ENCODE assay signal across 1 cellular context in the genomic region with DNA sequence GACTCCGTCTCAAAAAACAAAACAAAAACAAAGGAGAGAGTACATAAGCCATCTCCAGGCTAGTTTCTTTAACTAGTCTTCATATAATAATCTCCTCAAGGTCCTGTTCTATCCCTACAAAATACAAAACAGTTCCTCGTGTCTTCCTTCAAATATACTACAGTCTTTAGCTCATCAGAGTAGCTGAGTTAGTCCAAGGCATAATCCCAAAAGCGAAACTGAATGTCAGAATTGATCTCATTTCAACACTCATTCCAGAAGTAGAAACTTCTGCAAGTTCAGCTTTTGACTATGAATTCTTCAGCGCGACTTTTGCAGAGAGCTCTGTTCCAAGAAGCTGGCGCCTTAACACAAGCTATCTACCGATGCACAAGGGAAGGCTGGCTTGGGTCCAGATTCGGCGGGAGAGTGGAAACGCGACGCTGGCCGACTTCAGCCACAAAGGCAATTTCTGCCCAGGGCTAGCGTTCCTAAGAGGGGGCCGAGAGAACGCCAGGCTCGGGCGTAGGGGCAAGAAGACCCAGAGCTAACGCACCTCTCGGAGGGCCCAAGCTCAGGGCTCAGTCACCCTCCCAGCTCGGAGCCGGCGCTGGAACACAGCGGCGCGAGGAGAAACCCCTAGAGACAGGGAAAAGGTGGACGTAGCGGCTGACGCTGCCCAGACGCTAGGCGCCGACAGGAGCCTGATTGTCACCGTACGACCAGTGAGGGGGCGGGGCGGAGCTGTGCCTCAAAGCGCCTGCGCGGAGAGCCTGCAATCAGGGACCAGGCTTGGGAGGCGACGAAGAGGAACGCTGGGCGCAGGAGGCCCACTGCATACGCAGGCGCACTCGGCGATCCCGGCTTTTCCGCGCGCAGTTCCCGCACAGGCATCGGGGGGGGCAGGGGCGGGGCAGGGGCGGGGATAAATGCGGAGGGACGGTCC.
TF ChIP-seq lines count a peak whose summit lies in the region.

No MANE protein-coding gene starts in this region.

TF ChIP-seq in K562, 482 proteins besides CTCF, POLR2A, EP300 and RAD21 (continued from another document and continues in another):
- TF ChIP-seq, protein P1, sequence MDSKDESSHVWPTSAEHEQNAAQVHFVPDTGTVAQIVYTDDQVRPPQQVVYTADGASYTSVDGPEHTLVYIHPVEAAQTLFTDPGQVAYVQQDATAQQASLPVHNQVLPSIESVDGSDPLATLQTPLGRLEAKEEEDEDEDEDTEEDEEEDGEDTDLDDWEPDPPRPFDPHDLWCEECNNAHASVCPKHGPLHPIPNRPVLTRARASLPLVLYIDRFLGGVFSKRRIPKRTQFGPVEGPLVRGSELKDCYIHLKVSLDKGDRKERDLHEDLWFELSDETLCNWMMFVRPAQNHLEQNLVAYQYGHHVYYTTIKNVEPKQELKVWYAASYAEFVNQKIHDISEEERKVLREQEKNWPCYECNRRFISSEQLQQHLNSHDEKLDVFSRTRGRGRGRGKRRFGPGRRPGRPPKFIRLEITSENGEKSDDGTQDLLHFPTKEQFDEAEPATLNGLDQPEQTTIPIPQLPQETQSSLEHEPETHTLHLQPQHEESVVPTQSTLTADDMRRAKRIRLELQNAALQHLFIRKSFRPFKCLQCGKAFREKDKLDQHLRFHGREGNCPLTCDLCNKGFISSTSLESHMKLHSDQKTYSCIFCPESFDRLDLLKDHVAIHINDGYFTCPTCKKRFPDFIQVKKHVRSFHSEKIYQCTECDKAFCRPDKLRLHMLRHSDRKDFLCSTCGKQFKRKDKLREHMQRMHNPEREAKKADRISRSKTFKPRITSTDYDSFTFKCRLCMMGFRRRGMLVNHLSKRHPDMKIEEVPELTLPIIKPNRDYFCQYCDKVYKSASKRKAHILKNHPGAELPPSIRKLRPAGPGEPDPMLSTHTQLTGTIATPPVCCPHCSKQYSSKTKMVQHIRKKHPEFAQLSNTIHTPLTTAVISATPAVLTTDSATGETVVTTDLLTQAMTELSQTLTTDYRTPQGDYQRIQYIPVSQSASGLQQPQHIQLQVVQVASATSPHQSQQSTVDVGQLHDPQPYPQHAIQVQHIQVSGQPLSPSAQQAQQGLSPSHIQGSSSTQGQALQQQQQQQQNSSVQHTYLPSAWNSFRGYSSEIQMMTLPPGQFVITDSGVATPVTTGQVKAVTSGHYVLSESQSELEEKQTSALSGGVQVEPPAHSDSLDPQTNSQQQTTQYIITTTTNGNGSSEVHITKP (IDR thresholded peaks at IDR 0.05; ENCODE audit: partially characterized antibody), result peak; percentile 68
- TF ChIP-seq ZNF3 (CRISPR knock-in tag; IDR thresholded peaks at IDR 0.05) (no peak), ESRRB (CRISPR knock-in tag; IDR thresholded peaks at IDR 0.05; ENCODE audit: borderline replicate concordance) (no peak), CSDE1 (IDR thresholded peaks at IDR 0.05) (no peak), ZZZ3 (IDR thresholded peaks at IDR 0.05) (no peak), ZNF695 (CRISPR knock-in tag; IDR thresholded peaks at IDR 0.05) (no peak), GATAD2A (IDR thresholded peaks at IDR 0.05) (0 out of 2 replicates have a peak, but pooled peaks have one; percentile 16), CHD4 (IDR thresholded peaks at IDR 0.05; ENCODE audit: insufficient read depth, insufficient replicate concordance, low read depth, low read length, poor library complexity, severe bottlenecking) (no peak), FOXJ2 (tag; IDR thresholded peaks at IDR 0.05) (no peak), PHB2 (IDR thresholded peaks at IDR 0.05; ENCODE audit: low read depth) (no peak), ZNF668 (CRISPR knock-in tag; IDR thresholded peaks at IDR 0.05) (no peak), TCF3 (CRISPR knock-in tag; IDR thresholded peaks at IDR 0.05) (peak; percentile 61), HNRNPH1 (optimal IDR thresholded peaks at IDR 0.05; ENCODE audit: low read depth, low read length) (no peak), ZFP30 (CRISPR knock-in tag; IDR thresholded peaks at IDR 0.05; ENCODE audit: borderline replicate concordance) (no peak), TAF15 (IDR thresholded peaks at IDR 0.05; ENCODE audit: low read depth, low read length) (no peak), ZNF212 (CRISPR knock-in tag; IDR thresholded peaks at IDR 0.05) (no peak), DDX20 (tag; IDR thresholded peaks at IDR 0.05; ENCODE audit: low read depth) (no peak), ILK (tag; IDR thresholded peaks at IDR 0.05; ENCODE audit: borderline replicate concordance, low read depth) (no peak), ATF7 (IDR thresholded peaks at IDR 0.05) (peak; percentile 79), ZNF274 (IDR thresholded peaks at IDR 0.05; ENCODE audit: borderline replicate concordance, low read depth, low read length) (no peak), SNIP1 (IDR thresholded peaks at IDR 0.05; ENCODE audit: low read depth) (no peak)
- TF ChIP-seq, protein P2, sequence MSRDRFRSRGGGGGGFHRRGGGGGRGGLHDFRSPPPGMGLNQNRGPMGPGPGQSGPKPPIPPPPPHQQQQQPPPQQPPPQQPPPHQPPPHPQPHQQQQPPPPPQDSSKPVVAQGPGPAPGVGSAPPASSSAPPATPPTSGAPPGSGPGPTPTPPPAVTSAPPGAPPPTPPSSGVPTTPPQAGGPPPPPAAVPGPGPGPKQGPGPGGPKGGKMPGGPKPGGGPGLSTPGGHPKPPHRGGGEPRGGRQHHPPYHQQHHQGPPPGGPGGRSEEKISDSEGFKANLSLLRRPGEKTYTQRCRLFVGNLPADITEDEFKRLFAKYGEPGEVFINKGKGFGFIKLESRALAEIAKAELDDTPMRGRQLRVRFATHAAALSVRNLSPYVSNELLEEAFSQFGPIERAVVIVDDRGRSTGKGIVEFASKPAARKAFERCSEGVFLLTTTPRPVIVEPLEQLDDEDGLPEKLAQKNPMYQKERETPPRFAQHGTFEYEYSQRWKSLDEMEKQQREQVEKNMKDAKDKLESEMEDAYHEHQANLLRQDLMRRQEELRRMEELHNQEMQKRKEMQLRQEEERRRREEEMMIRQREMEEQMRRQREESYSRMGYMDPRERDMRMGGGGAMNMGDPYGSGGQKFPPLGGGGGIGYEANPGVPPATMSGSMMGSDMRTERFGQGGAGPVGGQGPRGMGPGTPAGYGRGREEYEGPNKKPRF (IDR thresholded peaks at IDR 0.05; ENCODE audit: low read depth, low read length), result no peak
- TF ChIP-seq, protein P3, sequence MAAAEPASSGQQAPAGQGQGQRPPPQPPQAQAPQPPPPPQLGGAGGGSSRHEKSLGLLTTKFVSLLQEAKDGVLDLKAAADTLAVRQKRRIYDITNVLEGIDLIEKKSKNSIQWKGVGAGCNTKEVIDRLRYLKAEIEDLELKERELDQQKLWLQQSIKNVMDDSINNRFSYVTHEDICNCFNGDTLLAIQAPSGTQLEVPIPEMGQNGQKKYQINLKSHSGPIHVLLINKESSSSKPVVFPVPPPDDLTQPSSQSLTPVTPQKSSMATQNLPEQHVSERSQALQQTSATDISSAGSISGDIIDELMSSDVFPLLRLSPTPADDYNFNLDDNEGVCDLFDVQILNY (CRISPR knock-in tag; IDR thresholded peaks at IDR 0.05), result no peak
- TF ChIP-seq, protein P4, sequence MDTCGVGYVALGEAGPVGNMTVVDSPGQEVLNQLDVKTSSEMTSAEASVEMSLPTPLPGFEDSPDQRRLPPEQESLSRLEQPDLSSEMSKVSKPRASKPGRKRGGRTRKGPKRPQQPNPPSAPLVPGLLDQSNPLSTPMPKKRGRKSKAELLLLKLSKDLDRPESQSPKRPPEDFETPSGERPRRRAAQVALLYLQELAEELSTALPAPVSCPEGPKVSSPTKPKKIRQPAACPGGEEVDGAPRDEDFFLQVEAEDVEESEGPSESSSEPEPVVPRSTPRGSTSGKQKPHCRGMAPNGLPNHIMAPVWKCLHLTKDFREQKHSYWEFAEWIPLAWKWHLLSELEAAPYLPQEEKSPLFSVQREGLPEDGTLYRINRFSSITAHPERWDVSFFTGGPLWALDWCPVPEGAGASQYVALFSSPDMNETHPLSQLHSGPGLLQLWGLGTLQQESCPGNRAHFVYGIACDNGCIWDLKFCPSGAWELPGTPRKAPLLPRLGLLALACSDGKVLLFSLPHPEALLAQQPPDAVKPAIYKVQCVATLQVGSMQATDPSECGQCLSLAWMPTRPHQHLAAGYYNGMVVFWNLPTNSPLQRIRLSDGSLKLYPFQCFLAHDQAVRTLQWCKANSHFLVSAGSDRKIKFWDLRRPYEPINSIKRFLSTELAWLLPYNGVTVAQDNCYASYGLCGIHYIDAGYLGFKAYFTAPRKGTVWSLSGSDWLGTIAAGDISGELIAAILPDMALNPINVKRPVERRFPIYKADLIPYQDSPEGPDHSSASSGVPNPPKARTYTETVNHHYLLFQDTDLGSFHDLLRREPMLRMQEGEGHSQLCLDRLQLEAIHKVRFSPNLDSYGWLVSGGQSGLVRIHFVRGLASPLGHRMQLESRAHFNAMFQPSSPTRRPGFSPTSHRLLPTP (IDR thresholded peaks at IDR 0.05; ENCODE audit: borderline replicate concordance, extremely low read depth, insufficient read length), result no peak
- TF ChIP-seq, protein P5, sequence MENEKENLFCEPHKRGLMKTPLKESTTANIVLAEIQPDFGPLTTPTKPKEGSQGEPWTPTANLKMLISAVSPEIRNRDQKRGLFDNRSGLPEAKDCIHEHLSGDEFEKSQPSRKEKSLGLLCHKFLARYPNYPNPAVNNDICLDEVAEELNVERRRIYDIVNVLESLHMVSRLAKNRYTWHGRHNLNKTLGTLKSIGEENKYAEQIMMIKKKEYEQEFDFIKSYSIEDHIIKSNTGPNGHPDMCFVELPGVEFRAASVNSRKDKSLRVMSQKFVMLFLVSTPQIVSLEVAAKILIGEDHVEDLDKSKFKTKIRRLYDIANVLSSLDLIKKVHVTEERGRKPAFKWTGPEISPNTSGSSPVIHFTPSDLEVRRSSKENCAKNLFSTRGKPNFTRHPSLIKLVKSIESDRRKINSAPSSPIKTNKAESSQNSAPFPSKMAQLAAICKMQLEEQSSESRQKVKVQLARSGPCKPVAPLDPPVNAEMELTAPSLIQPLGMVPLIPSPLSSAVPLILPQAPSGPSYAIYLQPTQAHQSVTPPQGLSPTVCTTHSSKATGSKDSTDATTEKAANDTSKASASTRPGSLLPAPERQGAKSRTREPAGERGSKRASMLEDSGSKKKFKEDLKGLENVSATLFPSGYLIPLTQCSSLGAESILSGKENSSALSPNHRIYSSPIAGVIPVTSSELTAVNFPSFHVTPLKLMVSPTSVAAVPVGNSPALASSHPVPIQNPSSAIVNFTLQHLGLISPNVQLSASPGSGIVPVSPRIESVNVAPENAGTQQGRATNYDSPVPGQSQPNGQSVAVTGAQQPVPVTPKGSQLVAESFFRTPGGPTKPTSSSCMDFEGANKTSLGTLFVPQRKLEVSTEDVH (IDR thresholded peaks at IDR 0.05; ENCODE audit: low read depth, partially characterized antibody), result peak; percentile 26
- TF ChIP-seq, protein P6, sequence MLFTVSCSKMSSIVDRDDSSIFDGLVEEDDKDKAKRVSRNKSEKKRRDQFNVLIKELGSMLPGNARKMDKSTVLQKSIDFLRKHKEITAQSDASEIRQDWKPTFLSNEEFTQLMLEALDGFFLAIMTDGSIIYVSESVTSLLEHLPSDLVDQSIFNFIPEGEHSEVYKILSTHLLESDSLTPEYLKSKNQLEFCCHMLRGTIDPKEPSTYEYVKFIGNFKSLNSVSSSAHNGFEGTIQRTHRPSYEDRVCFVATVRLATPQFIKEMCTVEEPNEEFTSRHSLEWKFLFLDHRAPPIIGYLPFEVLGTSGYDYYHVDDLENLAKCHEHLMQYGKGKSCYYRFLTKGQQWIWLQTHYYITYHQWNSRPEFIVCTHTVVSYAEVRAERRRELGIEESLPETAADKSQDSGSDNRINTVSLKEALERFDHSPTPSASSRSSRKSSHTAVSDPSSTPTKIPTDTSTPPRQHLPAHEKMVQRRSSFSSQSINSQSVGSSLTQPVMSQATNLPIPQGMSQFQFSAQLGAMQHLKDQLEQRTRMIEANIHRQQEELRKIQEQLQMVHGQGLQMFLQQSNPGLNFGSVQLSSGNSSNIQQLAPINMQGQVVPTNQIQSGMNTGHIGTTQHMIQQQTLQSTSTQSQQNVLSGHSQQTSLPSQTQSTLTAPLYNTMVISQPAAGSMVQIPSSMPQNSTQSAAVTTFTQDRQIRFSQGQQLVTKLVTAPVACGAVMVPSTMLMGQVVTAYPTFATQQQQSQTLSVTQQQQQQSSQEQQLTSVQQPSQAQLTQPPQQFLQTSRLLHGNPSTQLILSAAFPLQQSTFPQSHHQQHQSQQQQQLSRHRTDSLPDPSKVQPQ (CRISPR knock-in tag; IDR thresholded peaks at IDR 0.05; ENCODE audit: borderline replicate concordance), result no peak
- TF ChIP-seq, protein P7, sequence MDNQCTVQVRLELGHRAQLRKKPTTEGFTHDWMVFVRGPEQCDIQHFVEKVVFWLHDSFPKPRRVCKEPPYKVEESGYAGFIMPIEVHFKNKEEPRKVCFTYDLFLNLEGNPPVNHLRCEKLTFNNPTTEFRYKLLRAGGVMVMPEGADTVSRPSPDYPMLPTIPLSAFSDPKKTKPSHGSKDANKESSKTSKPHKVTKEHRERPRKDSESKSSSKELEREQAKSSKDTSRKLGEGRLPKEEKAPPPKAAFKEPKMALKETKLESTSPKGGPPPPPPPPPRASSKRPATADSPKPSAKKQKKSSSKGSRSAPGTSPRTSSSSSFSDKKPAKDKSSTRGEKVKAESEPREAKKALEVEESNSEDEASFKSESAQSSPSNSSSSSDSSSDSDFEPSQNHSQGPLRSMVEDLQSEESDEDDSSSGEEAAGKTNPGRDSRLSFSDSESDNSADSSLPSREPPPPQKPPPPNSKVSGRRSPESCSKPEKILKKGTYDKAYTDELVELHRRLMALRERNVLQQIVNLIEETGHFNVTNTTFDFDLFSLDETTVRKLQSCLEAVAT (IDR thresholded peaks at IDR 0.05), result peak; percentile 40 to 72; a peak in 2 of 4 replicates
- TF ChIP-seq, protein P8, sequence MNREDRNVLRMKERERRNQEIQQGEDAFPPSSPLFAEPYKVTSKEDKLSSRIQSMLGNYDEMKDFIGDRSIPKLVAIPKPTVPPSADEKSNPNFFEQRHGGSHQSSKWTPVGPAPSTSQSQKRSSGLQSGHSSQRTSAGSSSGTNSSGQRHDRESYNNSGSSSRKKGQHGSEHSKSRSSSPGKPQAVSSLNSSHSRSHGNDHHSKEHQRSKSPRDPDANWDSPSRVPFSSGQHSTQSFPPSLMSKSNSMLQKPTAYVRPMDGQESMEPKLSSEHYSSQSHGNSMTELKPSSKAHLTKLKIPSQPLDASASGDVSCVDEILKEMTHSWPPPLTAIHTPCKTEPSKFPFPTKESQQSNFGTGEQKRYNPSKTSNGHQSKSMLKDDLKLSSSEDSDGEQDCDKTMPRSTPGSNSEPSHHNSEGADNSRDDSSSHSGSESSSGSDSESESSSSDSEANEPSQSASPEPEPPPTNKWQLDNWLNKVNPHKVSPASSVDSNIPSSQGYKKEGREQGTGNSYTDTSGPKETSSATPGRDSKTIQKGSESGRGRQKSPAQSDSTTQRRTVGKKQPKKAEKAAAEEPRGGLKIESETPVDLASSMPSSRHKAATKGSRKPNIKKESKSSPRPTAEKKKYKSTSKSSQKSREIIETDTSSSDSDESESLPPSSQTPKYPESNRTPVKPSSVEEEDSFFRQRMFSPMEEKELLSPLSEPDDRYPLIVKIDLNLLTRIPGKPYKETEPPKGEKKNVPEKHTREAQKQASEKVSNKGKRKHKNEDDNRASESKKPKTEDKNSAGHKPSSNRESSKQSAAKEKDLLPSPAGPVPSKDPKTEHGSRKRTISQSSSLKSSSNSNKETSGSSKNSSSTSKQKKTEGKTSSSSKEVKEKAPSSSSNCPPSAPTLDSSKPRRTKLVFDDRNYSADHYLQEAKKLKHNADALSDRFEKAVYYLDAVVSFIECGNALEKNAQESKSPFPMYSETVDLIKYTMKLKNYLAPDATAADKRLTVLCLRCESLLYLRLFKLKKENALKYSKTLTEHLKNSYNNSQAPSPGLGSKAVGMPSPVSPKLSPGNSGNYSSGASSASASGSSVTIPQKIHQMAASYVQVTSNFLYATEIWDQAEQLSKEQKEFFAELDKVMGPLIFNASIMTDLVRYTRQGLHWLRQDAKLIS (CRISPR knock-in tag; IDR thresholded peaks at IDR 0.05), result peak; percentile 51; the same call in 1 of the 2 replicates
